In the genomic region with DNA sequence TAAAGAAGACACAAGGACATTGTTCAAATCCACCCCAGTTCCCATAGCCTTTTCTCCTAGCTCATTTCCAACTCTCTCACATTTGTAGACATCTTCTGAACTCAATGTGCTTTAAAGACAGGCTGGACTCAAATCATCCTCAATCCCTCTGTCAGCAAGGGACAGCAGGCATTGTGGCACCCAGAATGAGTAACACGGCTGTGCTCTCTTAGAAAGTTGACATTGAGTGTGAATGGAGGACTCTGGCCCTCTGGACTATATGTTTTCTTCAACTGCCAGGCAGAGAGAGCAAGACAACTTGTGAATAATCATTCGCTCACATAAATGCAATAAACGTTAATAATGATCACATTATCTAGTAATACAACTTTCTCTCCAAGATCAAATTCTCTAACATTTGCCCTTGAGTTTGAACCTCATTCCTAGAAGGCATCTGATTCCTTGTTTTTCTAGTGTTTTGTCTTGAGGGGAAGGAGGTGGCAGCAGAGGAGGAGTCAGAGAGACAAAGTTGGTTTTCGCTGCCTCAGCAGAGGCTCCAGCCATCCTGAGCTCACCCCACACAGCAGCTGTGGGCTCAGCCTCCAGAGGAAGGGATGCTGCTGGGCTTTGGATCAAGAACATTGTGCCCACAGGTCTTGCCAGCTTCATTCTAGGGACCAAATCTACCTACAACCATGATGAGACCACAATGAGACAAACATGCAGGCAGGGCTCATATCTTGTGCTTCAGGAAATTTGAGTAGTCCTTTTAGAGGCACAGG, we compare ENCODE assay signal across 25 cellular contexts.
DNase-seq lines count a peak whose midpoint lies in the region; ATAC-seq and TF ChIP-seq lines count a peak whose summit lies in the region.
"Had no signal": no experiment of that assay in that cellular context is flagged by ENCODE, and none has a peak within 500 bp of the region (broad histone marks: within the 10 kb centered on the region; RNA-seq: fewer than 3 reads in every experiment).

No MANE protein-coding gene starts in this region.

- H3K36me3 Mint-ChIP-seq in Calu3 (ENCODE audit: insufficient read depth, unreplicated experiment): peaks cover 13% of the 10 kb centered on the region
- H3K36me3 Mint-ChIP-seq: natural killer cell treated with Interleukin-12 subunit alpha and Interleukin-12 subunit beta and Interleukin-15 and Interleukin-18, amount 100 ng/mL, for 72 hours had no signal

- H3K27me3 Mint-ChIP-seq in Calu3 (ENCODE audit: unreplicated experiment): no peaks in the 10 kb centered on the region
- H3K27me3 Mint-ChIP-seq: activated B cell treated with CpG ODN at 0.5 μM for 24 hours had no signal

- CTCF ChIA-PET in Calu3 (lab: Charles Lee): interaction anchor here (0.5 kb wide), 1 partner anchor 63 kb away, joined by 3 read pairs; no protein-coding TSS in a partner anchor

- no peaks in the 10 kb centered on the region for H3K9me3 ChIP-seq in RWPE2 (ENCODE audit: severe bottlenecking)
- H3K9me3 ChIP-seq in gastroesophageal sphincter: no peaks in the 10 kb centered on the region
- no peaks in the 10 kb centered on the region for H3K9me3 ChIP-seq in psoas muscle
- H3K9me3 ChIP-seq in left lung: no peaks in the 10 kb centered on the region
- H3K9me3 ChIP-seq: colonic mucosa, upper lobe of right lung had no signal

- H2AFZ ChIP-seq in ACC112 (ENCODE audit: low read length, unreplicated experiment): no peak overlapping the region

- BruUV-seq in Calu3 (replicated peaks; lab: Mats Ljungman, UMichigan): no TSS peak

- DNase-seq in RWPE2 (ENCODE audit: low spot score) (no peak), psoas muscle (no peak), COLO829 (ENCODE audit: low spot score) (no peak), Calu3 (no peak), left lung (no peak)
- no peak for DNase-seq in activated CD8-positive, alpha-beta memory T cell treated with anti-CD3 and anti-CD28 coated beads, Interleukin-2, amount 50 U/mL, for 48 hours
- DNase-seq: activated B cell treated with CpG ODN at 0.5 μM for 24 hours; activated CD4-positive, alpha-beta T cell treated with anti-CD3 and anti-CD28 coated beads, Interleukin-2, amount 50 U/mL, for 4 hours; activated naive CD4-positive, alpha-beta T cell treated with anti-CD3 and anti-CD28 coated beads for 36 hours; amniotic stem cell; colonic mucosa; effector memory CD4-positive, alpha-beta T cell; foreskin melanocyte; hippocampal formation; NCI-H1436 treated with DMSO at 0.1 percent for 48 hours; NCI-H2107; NCI-H446 treated with DMSO at 0.1 percent for 48 hours; NCI-H82; stimulated activated CD4-positive, alpha-beta T cell treated with anti-CD3 and anti-CD28 coated beads, Interleukin-2, amount 100 ng/mL, for 48 hours; substantia nigra; upper lobe of right lung had no signal

- H3K79me2 ChIP-seq in ACC112 (ENCODE audit: control insufficient read depth, insufficient read depth, low read length, unreplicated experiment): peaks cover 93% of the 10 kb centered on the region

- TF ChIP-seq CTCF in RWPE2 (IDR thresholded peaks at IDR 0.05; ENCODE audit: poor library complexity, severe bottlenecking) (no peak), gastroesophageal sphincter (IDR thresholded peaks at IDR 0.05) (no peak), psoas muscle (IDR thresholded peaks at IDR 0.05) (no peak), Calu3 (IDR thresholded peaks at IDR 0.05; ENCODE audit: unreplicated experiment) (no peak), left lung (IDR thresholded peaks at IDR 0.05) (no peak)

- TF ChIP-seq EP300 in gastroesophageal sphincter (IDR thresholded peaks at IDR 0.05): no peak

- intact Hi-C loops in psoas muscle (cut with DNase I): no loop called here
- intact Hi-C loops in Calu3 (cut with micrococcal nuclease; ENCODE audit: unreplicated experiment): no loop called here
- intact Hi-C loops in left lung (cut with DNase I): no loop called here

- TF ChIP-seq POLR2A in gastroesophageal sphincter (IDR thresholded peaks at IDR 0.05): no peak

- ATAC-seq in RWPE2 (ENCODE audit: low read depth): no peak
- ATAC-seq in gastroesophageal sphincter: no peak
- ATAC-seq in psoas muscle: peak in 3 of 4 donors; percentile 51 to 58 (median 57)
- no peak for ATAC-seq in left lung
- ATAC-seq: natural killer cell treated with Interleukin-12 subunit alpha and Interleukin-12 subunit beta and Interleukin-15 and Interleukin-18, amount 100 ng/mL, for 72 hours; Right ventricle myocardium inferior; upper lobe of right lung had no signal

- no peak overlapping the region for H3K27ac Mint-ChIP-seq in Calu3 (ENCODE audit: unreplicated experiment)
- H3K27ac Mint-ChIP-seq: activated B cell treated with CpG ODN at 0.5 μM for 24 hours; activated naive CD4-positive, alpha-beta T cell treated with anti-CD3 and anti-CD28 coated beads for 36 hours; natural killer cell treated with Interleukin-12 subunit alpha and Interleukin-12 subunit beta and Interleukin-15 and Interleukin-18, amount 100 ng/mL, for 72 hours had no signal

- 39 to 60% methylated on average over 3 to 4 of the region's 4 CpGs for WGBS in gastroesophageal sphincter (ENCODE audit: low coverage in 1 of 2), 2 donors
- 50 to 53% (median 51%) methylated on average over 4 of the region's 4 CpGs for WGBS in psoas muscle, 3 donors

- peak overlapping the region; percentile 75; the same call in 1 of the 2 replicates for H3K27ac ChIP-seq in ACC112 (ENCODE audit: low read depth, low read length)
- peak overlapping the region; percentile 76 for H3K27ac ChIP-seq in RWPE2 (ENCODE audit: poor library complexity, severe bottlenecking)
- H3K27ac ChIP-seq in gastroesophageal sphincter: peak overlapping the region in 3 of 4 donors; percentile 48 to 58 (median 51)
- peak overlapping the region; percentile 76 for H3K27ac ChIP-seq in psoas muscle
- no peak overlapping the region for H3K27ac ChIP-seq in left lung
- H3K27ac ChIP-seq: colonic mucosa, upper lobe of right lung had no signal

- H3K4me1 ChIP-seq in ACC112 (ENCODE audit: control insufficient read depth, insufficient read depth, low read length, unreplicated experiment) (peaks cover 46% of the 10 kb centered on the region), RWPE2 (ENCODE audit: insufficient read depth, poor library complexity, severe bottlenecking) (peaks cover 94% of the 10 kb centered on the region), gastroesophageal sphincter (peaks cover 9 to 100% (median 18%) of the 10 kb centered on the region in 3 donors), psoas muscle (peaks cover 96% of the 10 kb centered on the region), left lung (peaks cover 0 to 4% of the 10 kb centered on the region in 2 donors)
- H3K4me1 ChIP-seq: colonic mucosa had no signal

- H3K4me3 ChIP-seq in ACC112 (ENCODE audit: low read depth, low read length) (no peak overlapping the region), RWPE2 (ENCODE audit: severe bottlenecking) (no peak overlapping the region), gastroesophageal sphincter (no peak overlapping the region), psoas muscle (no peak overlapping the region), left lung (no peak overlapping the region)
- H3K4me3 ChIP-seq: colonic mucosa, upper lobe of right lung had no signal

- no peaks in the 10 kb centered on the region for H3K27me3 ChIP-seq in ACC112 (ENCODE audit: insufficient read depth, low read length)
- no peaks in the 10 kb centered on the region for H3K27me3 ChIP-seq in RWPE2 (ENCODE audit: insufficient read depth, poor library complexity, severe bottlenecking)
- H3K27me3 ChIP-seq in gastroesophageal sphincter: no peaks in the 10 kb centered on the region
- H3K27me3 ChIP-seq in psoas muscle (ENCODE audit: insufficient read depth in 3 of 3, low read length in 2 of 3): no peaks in the 10 kb centered on the region
- H3K27me3 ChIP-seq in left lung: no peaks in the 10 kb centered on the region
- H3K27me3 ChIP-seq: colonic mucosa, upper lobe of right lung had no signal

- no peak overlapping the region for H3K4me3 Mint-ChIP-seq in Calu3 (ENCODE audit: low read depth, unreplicated experiment)
- H3K4me3 Mint-ChIP-seq: activated B cell treated with CpG ODN at 0.5 μM for 24 hours; activated naive CD4-positive, alpha-beta T cell treated with anti-CD3 and anti-CD28 coated beads for 36 hours; natural killer cell treated with Interleukin-12 subunit alpha and Interleukin-12 subunit beta and Interleukin-15 and Interleukin-18, amount 100 ng/mL, for 72 hours had no signal

- peaks cover 69% of the 10 kb centered on the region for H3K4me1 Mint-ChIP-seq in Calu3 (ENCODE audit: low read depth, unreplicated experiment)

- H3K9me3 Mint-ChIP-seq in Calu3 (ENCODE audit: low read depth, unreplicated experiment): no peaks in the 10 kb centered on the region
- H3K9me3 Mint-ChIP-seq: activated B cell treated with CpG ODN at 0.5 μM for 24 hours; activated naive CD4-positive, alpha-beta T cell treated with anti-CD3 and anti-CD28 coated beads for 36 hours; natural killer cell treated with Interleukin-12 subunit alpha and Interleukin-12 subunit beta and Interleukin-15 and Interleukin-18, amount 100 ng/mL, for 72 hours had no signal

- H3K36me3 ChIP-seq in ACC112 (ENCODE audit: insufficient read depth, low read length): no peaks in the 10 kb centered on the region; the same call in 1 of the 2 replicates
- H3K36me3 ChIP-seq in RWPE2 (ENCODE audit: low read depth): peaks cover 40% of the 10 kb centered on the region
- H3K36me3 ChIP-seq in gastroesophageal sphincter: peaks cover 0 to 8% of the 10 kb centered on the region in 2 donors
- no peaks in the 10 kb centered on the region for H3K36me3 ChIP-seq in psoas muscle (ENCODE audit: insufficient read depth in 1 of 2, low read depth in 1 of 2)
- peaks cover 0 to 5% of the 10 kb centered on the region in 2 donors for H3K36me3 ChIP-seq in left lung
- H3K36me3 ChIP-seq: colonic mucosa, upper lobe of right lung had no signal

Comparison
In these comparisons a context has a peak if more than half of its experiments do, and no peak if none do; other contexts are left out.
1. H3K27ac ChIP-seq: peak in ACC112 (single experiment), RWPE2 (single experiment), gastroesophageal sphincter (3 of 4) and psoas muscle (single experiment); none in left lung (0 of 2).
2. ATAC-seq: peak in psoas muscle (3 of 4); none in RWPE2 (single experiment), gastroesophageal sphincter (single experiment) and left lung (single experiment).